Comparison of ENCODE assay signal across 8 cellular contexts in the genomic region with DNA sequence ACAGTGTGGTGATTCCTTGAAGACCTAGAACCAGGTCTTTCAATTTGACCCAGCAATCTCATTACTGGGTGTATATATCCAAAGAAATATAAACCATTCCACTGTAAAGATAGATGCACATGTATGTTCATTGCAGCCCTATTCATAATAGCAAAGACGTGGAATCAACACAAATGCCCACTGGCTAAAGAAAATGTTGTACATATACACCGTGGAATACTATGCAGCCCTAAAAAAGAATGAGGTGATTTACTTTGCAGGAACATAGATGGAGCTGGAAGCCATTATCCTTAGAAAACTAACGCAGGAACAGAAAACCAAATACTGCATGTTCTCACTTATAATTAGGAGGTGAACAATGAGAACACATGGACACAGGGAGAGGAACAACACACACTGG.
"Had no signal": no experiment of that assay in that cellular context is flagged by ENCODE, and none has a peak within 500 bp of the region (broad histone marks: within the 10 kb centered on the region; RNA-seq: fewer than 3 reads in every experiment).

No MANE protein-coding gene starts in this region.

- H3K4me3 ChIP-seq: GM12878 had no signal

- DNase-seq: GDM1, GF-D8 had no signal

- ATAC-seq: GM12878 had no signal

- FAIRE-seq: G401.6, GM12878, GM12891, GM12892, GM18507, GM19239 had no signal
